In the genomic region with DNA sequence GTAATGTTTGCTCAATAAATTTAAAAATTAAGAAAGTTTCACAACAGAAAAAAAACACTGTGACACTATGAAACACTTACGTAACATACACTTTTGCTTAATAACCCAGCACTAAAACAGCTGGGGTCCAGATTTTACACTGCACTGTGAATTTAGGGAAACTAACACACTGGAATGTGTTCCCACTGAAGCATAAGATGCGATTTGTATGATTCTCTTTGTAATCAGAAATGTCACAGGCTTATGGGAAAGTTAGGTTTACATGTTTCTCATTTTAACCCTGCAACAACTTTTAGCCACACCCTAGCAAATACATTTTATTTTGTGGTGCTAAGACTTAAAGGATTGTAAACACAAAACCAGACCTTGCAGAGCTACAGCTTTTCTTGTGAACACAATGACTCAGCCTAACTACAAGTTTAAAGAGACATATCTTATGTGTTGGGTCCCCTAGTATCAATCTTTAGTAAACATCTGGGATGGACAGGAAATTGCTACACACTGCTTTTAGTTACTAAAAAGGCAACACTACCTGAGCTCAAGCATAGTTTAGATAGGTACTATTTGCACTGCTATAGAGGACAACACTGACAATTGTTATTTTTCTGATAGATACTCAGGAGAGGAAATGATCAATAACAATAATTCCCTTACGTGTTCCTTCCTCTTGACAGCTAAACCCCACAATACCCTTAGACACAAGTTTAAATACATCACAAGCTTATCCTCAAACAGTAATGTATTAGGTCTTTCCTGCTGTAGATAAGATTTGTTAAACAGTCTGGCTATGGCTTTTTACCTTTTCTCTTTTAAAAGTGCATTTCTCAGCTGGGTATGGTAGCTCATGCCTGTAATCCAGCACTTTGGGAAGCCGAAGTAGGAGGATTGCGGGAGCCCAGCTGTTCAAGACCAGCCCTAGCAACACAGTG, we compare ENCODE assay signal across 9 cellular contexts. TPM values are rescaled to one million over a fixed set of nuclear protein-coding genes. Genes with fewer than 3 reads are reported as not detected.
DNase-seq lines count a peak whose midpoint lies in the region; ATAC-seq, FAIRE-seq and TF ChIP-seq lines count a peak whose summit lies in the region.
"Had no signal": no experiment of that assay in that cellular context is flagged by ENCODE, and none has a peak within 500 bp of the region (broad histone marks: within the 10 kb centered on the region; RNA-seq: fewer than 3 reads in every experiment).

No MANE protein-coding gene starts in this region.

- H3K4me1 ChIP-seq in left ventricle myocardium inferior (peaks cover 71% of the 10 kb centered on the region), astrocyte (ENCODE audit: insufficient read depth, low read length) (peaks cover 58% of the 10 kb centered on the region)

- H3K36me3 ChIP-seq in left ventricle myocardium inferior (no peaks in the 10 kb centered on the region), astrocyte (ENCODE audit: insufficient read depth, low read length) (no peaks in the 10 kb centered on the region)

- peak overlapping the region; percentile 77 for H3K27ac Mint-ChIP-seq in astrocyte (ENCODE audit: unreplicated experiment)

- H3K27ac ChIP-seq in left ventricle myocardium inferior (replicated peaks) = peak overlapping the region; percentile 86
- H3K27ac ChIP-seq in astrocyte (ENCODE audit: low read depth, low read length) = peak overlapping the region; percentile 30

- TF ChIP-seq POLR2A in GM18505 (IDR thresholded peaks at IDR 0.05; ENCODE audit: borderline replicate concordance, extremely low read depth, insufficient read depth, insufficient read length) = no peak

- peak overlapping the region; percentile 13 for H3K4me2 ChIP-seq in astrocyte (ENCODE audit: low read length)

- H3K9me3 Mint-ChIP-seq in astrocyte (ENCODE audit: unreplicated experiment) = no peaks in the 10 kb centered on the region

- peak overlapping the region; percentile 34 for H3K9ac ChIP-seq in astrocyte (ENCODE audit: low read length)

- TF ChIP-seq CTCF in left ventricle myocardium inferior (IDR thresholded peaks at IDR 0.05; ENCODE audit: borderline replicate concordance) (no peak), astrocyte (IDR thresholded peaks at IDR 0.05; ENCODE audit: insufficient read depth, low read depth, low read length) (no peak)

- H2AFZ ChIP-seq in astrocyte (ENCODE audit: low read depth, low read length) = no peak overlapping the region

- H3K4me1 Mint-ChIP-seq in astrocyte (ENCODE audit: low read depth, unreplicated experiment) = peaks cover 37% of the 10 kb centered on the region

- H3K27me3 Mint-ChIP-seq in astrocyte (ENCODE audit: low read depth, unreplicated experiment) = no peaks in the 10 kb centered on the region

- intact Hi-C loops in left ventricle myocardium inferior (cut with micrococcal nuclease) (no loop called here), Right ventricle myocardium superior (cut with DNase I) (no loop called here)

- FAIRE-seq in astrocyte (lab: Jason Lieb, UNC) = no peak

- DNase-seq in left ventricle myocardium inferior = no peak
- DNase-seq in Right ventricle myocardium superior = no peak
- DNase-seq in astrocyte (ENCODE audit: low read depth) = peak; percentile 79
- DNase-seq in kidney glomerular epithelial cell (lab: John Stamatoyannopoulos, UW) = peak; percentile 19
- DNase-seq in activated T-cell treated with anti-CD3 and anti-CD28 coated beads for 4 hours = no peak
- DNase-seq in cerebellar nuclear complex (lab: John Stamatoyannopoulos, UW) = no peak

- H3K4me3 Mint-ChIP-seq in astrocyte (ENCODE audit: unreplicated experiment) = peak overlapping the region; percentile 21

- no peak overlapping the region for H3K4me3 ChIP-seq in left ventricle myocardium inferior
- H3K4me3 ChIP-seq in astrocyte (ENCODE audit: insufficient read depth, low read depth, low read length) = no peak overlapping the region

- no peaks in the 10 kb centered on the region for H3K36me3 Mint-ChIP-seq in astrocyte (ENCODE audit: low read depth, unreplicated experiment)

- no peak for ATAC-seq in Right ventricle myocardium superior (ENCODE audit: poor library complexity)
- ATAC-seq in GM18505 (IDR thresholded peaks at IDR 0.05; ENCODE audit: unreplicated experiment) = no peak
- ATAC-seq in HG03378 (IDR thresholded peaks at IDR 0.05; ENCODE audit: unreplicated experiment) = no peak

- H3K27me3 ChIP-seq in left ventricle myocardium inferior (ENCODE audit: low read depth) (no peaks in the 10 kb centered on the region), astrocyte (ENCODE audit: insufficient read depth, low read length) (no peaks in the 10 kb centered on the region)

- H3K79me2 ChIP-seq in astrocyte (ENCODE audit: insufficient read depth, low read length) = peaks cover 7% of the 10 kb centered on the region

- H3K9me3 ChIP-seq in left ventricle myocardium inferior (replicated peaks) = no peaks in the 10 kb centered on the region
- no peaks in the 10 kb centered on the region for H3K9me3 ChIP-seq in astrocyte (ENCODE audit: insufficient read depth, low read depth, low read length)

- H4K20me1 ChIP-seq in astrocyte (ENCODE audit: insufficient read depth, low read length) = no peaks in the 10 kb centered on the region

RNA-seq across cellular contexts. Expression of a gene that starts 3.8 kb away (rescaled TPM):
- total RNA-seq in left ventricle myocardium inferior (59.5 TPM), Right ventricle myocardium superior (64.3 TPM), astrocyte (21.5 and 24.0 TPM in 2 replicates)

RNA-seq across cellular contexts. Expression of a gene that starts 36.7 kb away (rescaled TPM):
- total RNA-seq in left ventricle myocardium inferior (not detected), Right ventricle myocardium superior (not detected), astrocyte (not detected in 2 replicates)
- total RNA-seq: ureter had no signal

Comparison
In these comparisons a context has a peak if more than half of its experiments do, and no peak if none do; other contexts are left out.
1. DNase-seq: peak in astrocyte (single experiment) and kidney glomerular epithelial cell (single experiment); none in left ventricle myocardium inferior (single experiment), Right ventricle myocardium superior (single experiment), activated T-cell treated with anti-CD3 and anti-CD28 coated beads for 4 hours (single experiment) and cerebellar nuclear complex (0 of 2).